Comparison of ENCODE assay signal across 8 cellular contexts in the genomic region with DNA sequence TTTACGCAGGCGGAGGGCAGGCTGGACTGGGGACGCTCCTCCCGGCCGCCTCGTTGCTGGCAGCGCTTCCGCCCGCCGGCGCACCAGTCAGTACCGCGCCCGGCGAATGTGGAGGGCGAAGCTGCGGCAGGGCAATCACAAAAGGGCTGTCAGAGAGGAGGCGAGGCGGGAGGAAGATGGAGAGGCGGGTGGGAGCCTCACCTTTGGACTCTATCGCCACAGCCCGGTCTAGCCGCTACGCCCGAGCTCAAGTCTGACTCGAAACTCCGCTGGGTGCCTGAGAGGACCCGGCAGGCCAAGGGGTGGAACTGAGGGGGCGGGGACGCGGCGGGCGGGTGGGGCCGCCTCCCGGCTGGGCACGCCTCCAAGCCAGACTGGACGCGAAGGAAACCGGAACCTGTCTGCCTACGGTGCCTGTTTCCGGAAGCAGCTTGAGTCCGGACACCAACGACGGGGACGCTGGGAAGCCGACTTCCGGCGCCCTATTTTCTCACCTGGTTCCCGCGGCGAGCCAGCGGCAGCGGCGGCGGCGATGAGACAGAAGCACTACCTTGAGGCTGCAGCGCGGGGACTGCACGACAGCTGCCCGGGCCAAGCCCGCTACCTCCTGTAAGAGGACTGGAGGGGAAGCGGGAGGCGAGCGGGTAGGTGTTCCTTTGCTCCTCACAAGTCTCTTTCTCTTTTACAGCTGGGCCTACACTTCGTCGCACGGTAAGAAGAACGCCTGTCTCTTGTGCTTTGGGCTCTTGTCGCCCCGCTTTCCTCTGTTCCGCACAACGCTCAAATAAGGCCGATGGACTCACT.
DNase-seq lines count a peak whose midpoint lies in the region; ATAC-seq and TF ChIP-seq lines count a peak whose summit lies in the region.

RMP24 (plus strand) TSS at position 483 of the 804 bp plus-strand sequence.

- peak within 1 kb of the TSS; percentile 76 for H3K27ac ChIP-seq in right cardiac atrium (ENCODE audit: low read length)
- peak within 1 kb of the TSS; percentile 82 to 87 for H3K27ac ChIP-seq in uterus

- peaks cover 2% of the 10 kb centered on the region for H3K4me1 ChIP-seq in right cardiac atrium (ENCODE audit: control insufficient read depth, insufficient read depth, low read length)
- peaks cover 3 to 8% of the 10 kb centered on the region in 2 donors for H3K4me1 ChIP-seq in uterus

- H3K36me3 Mint-ChIP-seq in T-helper 1 cell treated with Interleukin-12 subunit alpha and Interleukin-12 subunit beta and Interleukin-4 antibody, amounts not matched to agents 30 μg/mL and 1 μg/mL, for 36 hours (ENCODE audit: low read depth) = peaks cover 30% of the 10 kb centered on the region

- DNase-seq in NCI-H1694 (lab: John Stamatoyannopoulos, UW) = peak; percentile 55
- peak; percentile 74 to 97 (median 93) for DNase-seq in anterior cingulate cortex (lab: John Stamatoyannopoulos, UW)
- DNase-seq in right cardiac atrium = peak; percentile 93 to 97 (median 97)
- DNase-seq in pulmonary artery endothelial cell (ENCODE audit: low read depth, low spot score) = peak; percentile 73
- peak; percentile 92 to 93 for DNase-seq in uterus

- ATAC-seq in GM18498 (IDR thresholded peaks at IDR 0.05; ENCODE audit: unreplicated experiment) (peak; percentile 93), HG02885 (IDR thresholded peaks at IDR 0.05; ENCODE audit: poor library complexity, unreplicated experiment) (peak; percentile 91), right cardiac atrium (peak; percentile 98)

- TF ChIP-seq CTCF in uterus (IDR thresholded peaks at IDR 0.05) = peak in 2 of 4 experiments; percentile 8 to 22

- peak within 1 kb of the TSS; percentile 95 for H3K4me3 Mint-ChIP-seq in T-helper 1 cell treated with Interleukin-12 subunit alpha and Interleukin-12 subunit beta and Interleukin-4 antibody, amounts not matched to agents 30 μg/mL and 1 μg/mL, for 36 hours

- intact Hi-C loops in right cardiac atrium (cut with DNase I) = no loop called here
- intact Hi-C loops in uterus (cut with DNase I; ENCODE audit: low total_unique reads) = no loop called here

- no peaks in the 10 kb centered on the region for H3K36me3 ChIP-seq in uterus

- H3K27me3 ChIP-seq in right cardiac atrium (ENCODE audit: control insufficient read depth, insufficient read depth) (no peaks in the 10 kb centered on the region), uterus (no peaks in the 10 kb centered on the region)

- under 1% methylated on average over 73 of the region's 73 CpGs for WGBS in right cardiac atrium

- peaks cover 37% of the 10 kb centered on the region for H3K4me1 Mint-ChIP-seq in T-helper 1 cell treated with Interleukin-12 subunit alpha and Interleukin-12 subunit beta and Interleukin-4 antibody, amounts not matched to agents 30 μg/mL and 1 μg/mL, for 36 hours (ENCODE audit: low read depth)

- H3K9me3 ChIP-seq in right cardiac atrium (ENCODE audit: control insufficient read depth, low read length) = no peaks in the 10 kb centered on the region
- no peaks in the 10 kb centered on the region for H3K9me3 ChIP-seq in uterus

- peak within 1 kb of the TSS; percentile 93 for H3K27ac Mint-ChIP-seq in T-helper 1 cell treated with Interleukin-12 subunit alpha and Interleukin-12 subunit beta and Interleukin-4 antibody, amounts not matched to agents 30 μg/mL and 1 μg/mL, for 36 hours

- H3K4me3 ChIP-seq in right cardiac atrium (ENCODE audit: low read length) (peak within 1 kb of the TSS; percentile 83), uterus (peak within 1 kb of the TSS; percentile 86 to 94)

- no peaks in the 10 kb centered on the region for H3K27me3 Mint-ChIP-seq in T-helper 1 cell treated with Interleukin-12 subunit alpha and Interleukin-12 subunit beta and Interleukin-4 antibody, amounts not matched to agents 30 μg/mL and 1 μg/mL, for 36 hours (ENCODE audit: low read depth)

- TF ChIP-seq POLR2A in uterus (IDR thresholded peaks at IDR 0.05) = peak; percentile 12 to 43

- no peaks in the 10 kb centered on the region for H3K9me3 Mint-ChIP-seq in T-helper 1 cell treated with Interleukin-12 subunit alpha and Interleukin-12 subunit beta and Interleukin-4 antibody, amounts not matched to agents 30 μg/mL and 1 μg/mL, for 36 hours

Comparison
In these comparisons a context has a peak if more than half of its experiments do, and no peak if none do; other contexts are left out.
1. Peak in every context shown above with its lines: DNase-seq, ATAC-seq, H3K4me3 ChIP-seq and H3K27ac ChIP-seq.